20 cellular contexts compared by ENCODE assay signal in genomic region chr2:1784986-1785617, GRCh38. TPM values are rescaled to one million over a fixed set of nuclear protein-coding genes. Genes with fewer than 3 reads are reported as not detected.
A peak's percentile ranks its signal among the peaks of the same experiment; 100 is the strongest.
DNase-seq lines count a peak whose midpoint lies in the region; ATAC-seq and TF ChIP-seq lines count a peak whose summit lies in the region.
"Had no signal": no experiment of that assay in that cellular context is flagged by ENCODE, and none has a peak within 500 bp of the region (broad histone marks: within the 10 kb centered on the region; RNA-seq: fewer than 3 reads in every experiment).

No MANE protein-coding gene starts in this region.

- H3K4me1 ChIP-seq in left ventricle myocardium inferior (no peaks in the 10 kb centered on the region), tibial nerve (no peaks in the 10 kb centered on the region)

- no peaks in the 10 kb centered on the region for H3K36me3 ChIP-seq in left ventricle myocardium inferior
- no peaks in the 10 kb centered on the region for H3K36me3 ChIP-seq in KOPT-K1 (ENCODE audit: insufficient read depth, low read length)
- H3K36me3 ChIP-seq in tibial nerve, result no peaks in the 10 kb centered on the region
- H3K36me3 ChIP-seq: SJCRH30 had no signal

- H3K4me3 ChIP-seq in left ventricle myocardium inferior, result no peak overlapping the region
- no peak overlapping the region for H3K4me3 ChIP-seq in tibial nerve
- H3K4me3 ChIP-seq: PC-9, SJCRH30 had no signal

- 94 to 95% methylated on average over 19 of the region's 19 CpGs for WGBS in tibial nerve, 2 donors

- H3K9me3 ChIP-seq in left ventricle myocardium inferior (replicated peaks) (no peaks in the 10 kb centered on the region), KOPT-K1 (ENCODE audit: insufficient read depth, low read length, poor library complexity, severe bottlenecking) (no peaks in the 10 kb centered on the region), tibial nerve (no peaks in the 10 kb centered on the region)
- H3K9me3 ChIP-seq: SJCRH30 had no signal

- H3K27ac ChIP-seq in left ventricle myocardium inferior (replicated peaks) (no peak overlapping the region), KOPT-K1 (ENCODE audit: low read depth, low read length, poor library complexity, severe bottlenecking) (peak overlapping the region; percentile 98), tibial nerve (no peak overlapping the region)
- H3K27ac ChIP-seq: PC-9, SJCRH30 had no signal

- no peak for TF ChIP-seq EP300 in tibial nerve (IDR thresholded peaks at IDR 0.05)

- no peak for TF ChIP-seq POLR2A in tibial nerve (IDR thresholded peaks at IDR 0.05)

- TF ChIP-seq CTCF in left ventricle myocardium inferior (IDR thresholded peaks at IDR 0.05; ENCODE audit: borderline replicate concordance), result no peak
- TF ChIP-seq CTCF in tibial nerve (IDR thresholded peaks at IDR 0.05), result no peak

- intact Hi-C loops in cardiac septum (cut with DNase I), result no loop called here
- intact Hi-C loops in left ventricle myocardium inferior (cut with micrococcal nuclease), result no loop called here

- DNase-seq in cardiac septum (ENCODE audit: low spot score) (peak; percentile 69), left ventricle myocardium inferior (no peak), mesenteric fat pad (ENCODE audit: low spot score) (peak; percentile 65), T-helper 9 cell (no peak), tibial nerve (ENCODE audit: low spot score in 2 of 2) (no peak)
- DNase-seq: Calu3, DND-41, KG1, NCI-H1048, NCI-H1417, NCI-H1694, NCI-H2029 treated with DMSO at 0.1 percent for 48 hours, NCI-H2227 treated with DMSO at 0.1 percent for 48 hours, NCI-H526 treated with DMSO at 0.1 percent for 48 hours, SJCRH30 had no signal

- H3K27me3 ChIP-seq in left ventricle myocardium inferior (ENCODE audit: low read depth), result peaks cover 77% of the 10 kb centered on the region
- H3K27me3 ChIP-seq in tibial nerve, result peaks cover 0 to 17% of the 10 kb centered on the region in 2 donors
- H3K27me3 ChIP-seq: SJCRH30 had no signal

- ATAC-seq in HG03196 (IDR thresholded peaks at IDR 0.05; ENCODE audit: unreplicated experiment), result no peak
- ATAC-seq: Right ventricle myocardium inferior, SK-N-SH treated with all-trans-retinoic acid at 6 μM for 48 hours had no signal

RNA-seq across cellular contexts. Expression of gene PXDN, which starts 40.8 kb away (rescaled TPM):
- total RNA-seq in cardiac septum (27.5 TPM), left ventricle myocardium inferior (15.7 TPM), mesenteric fat pad (228 TPM), tibial nerve (10 to 100 TPM; 40.4 to 72.6 (median 52.4) TPM)
- total RNA-seq: Calu3 had no signal

Comparison
In these comparisons a context has a peak if more than half of its experiments do, and no peak if none do; other contexts are left out.
1. DNase-seq: peak in cardiac septum (single experiment) and mesenteric fat pad (single experiment); none in left ventricle myocardium inferior (single experiment), T-helper 9 cell (single experiment) and tibial nerve (0 of 2).